In genomic region chr2:10722252-10722825, GRCh38 we compare ENCODE assay signal across 10 cellular contexts. TPM values are rescaled to one million over a fixed set of nuclear protein-coding genes. Genes with fewer than 3 reads are reported as not detected.
A peak's percentile ranks its signal among the peaks of the same experiment; 100 is the strongest.
DNase-seq lines count a peak whose midpoint lies in the region; ATAC-seq and TF ChIP-seq lines count a peak whose summit lies in the region.
"Had no signal": no experiment of that assay in that cellular context is flagged by ENCODE, and none has a peak within 500 bp of the region (broad histone marks: within the 10 kb centered on the region; RNA-seq: fewer than 3 reads in every experiment).

No MANE protein-coding gene starts in this region.

- TF ChIP-seq CTCF in left ventricle myocardium inferior (IDR thresholded peaks at IDR 0.05; ENCODE audit: borderline replicate concordance) (no peak), colonic mucosa (IDR thresholded peaks at IDR 0.05) (no peak), nephron (IDR thresholded peaks at IDR 0.05; ENCODE audit: unreplicated experiment in 3 of 3) (no peak)

- no peak for ATAC-seq in Right ventricle myocardium superior (ENCODE audit: poor library complexity)
- no peak for ATAC-seq in HG03521 (IDR thresholded peaks at IDR 0.05; ENCODE audit: unreplicated experiment)
- no peak for ATAC-seq in HG03025 (IDR thresholded peaks at IDR 0.05; ENCODE audit: low FRiP score, unreplicated experiment)
- no peak for ATAC-seq in HG03139 (IDR thresholded peaks at IDR 0.05; ENCODE audit: unreplicated experiment)

- no peaks in the 10 kb centered on the region for H3K9me3 ChIP-seq in left ventricle myocardium inferior (replicated peaks)
- H3K9me3 ChIP-seq in colonic mucosa = no peaks in the 10 kb centered on the region

- H3K27ac Mint-ChIP-seq in nephron = no peak overlapping the region

- no peak overlapping the region for H3K9ac ChIP-seq in colonic mucosa (ENCODE audit: low read depth in 2 of 2, low read length in 2 of 2)

- peaks cover 87% of the 10 kb centered on the region for H3K27me3 ChIP-seq in left ventricle myocardium inferior (ENCODE audit: low read depth)
- peaks cover 32% of the 10 kb centered on the region for H3K27me3 ChIP-seq in colonic mucosa

- no peak for DNase-seq in left ventricle myocardium inferior
- DNase-seq in Right ventricle myocardium superior = no peak
- no peak for DNase-seq in colonic mucosa
- DNase-seq in activated CD4-positive, alpha-beta T cell treated with anti-CD3 and anti-CD28 coated beads for 48 hours = no peak
- DNase-seq: activated naive CD4-positive, alpha-beta T cell treated with anti-CD3 and anti-CD28 coated beads, Interleukin-2, amount 50 U/mL, for 16 hours had no signal

- H3K36me3 Mint-ChIP-seq in nephron (ENCODE audit: low read depth) = no peaks in the 10 kb centered on the region

- H3K9me3 Mint-ChIP-seq in nephron = no peaks in the 10 kb centered on the region

- H3K27ac ChIP-seq in left ventricle myocardium inferior (replicated peaks) = no peak overlapping the region
- no peak overlapping the region for H3K27ac ChIP-seq in colonic mucosa

- intact Hi-C loops in left ventricle myocardium inferior (cut with micrococcal nuclease) = no loop called here
- intact Hi-C loops in Right ventricle myocardium superior (cut with DNase I) = no loop called here
- intact Hi-C loops in colonic mucosa (cut with DNase I) = no loop called here

- H3K4me1 Mint-ChIP-seq in nephron = no peaks in the 10 kb centered on the region

- peaks cover 92% of the 10 kb centered on the region for H3K27me3 Mint-ChIP-seq in nephron (ENCODE audit: low read depth)

- no peaks in the 10 kb centered on the region for H3K36me3 ChIP-seq in left ventricle myocardium inferior
- H3K36me3 ChIP-seq in colonic mucosa = no peaks in the 10 kb centered on the region

- H3K4me1 ChIP-seq in left ventricle myocardium inferior (peaks cover 15% of the 10 kb centered on the region), colonic mucosa (no peaks in the 10 kb centered on the region)

- peak overlapping the region; percentile 61 to 70 (median 69) for H3K4me3 Mint-ChIP-seq in nephron

- peak overlapping the region; percentile 64 for H3K4me3 ChIP-seq in left ventricle myocardium inferior
- peak overlapping the region; percentile 54 for H3K4me3 ChIP-seq in colonic mucosa

RNA-seq across cellular contexts. Expression of gene ATP6V1C2, which starts 0.9 kb away (rescaled TPM):
- 0.69 TPM for total RNA-seq in left ventricle myocardium inferior
- 1.6 TPM for total RNA-seq in Right ventricle myocardium superior
- 1 to 10 TPM; 1.4 to 1.7 TPM for total RNA-seq in colonic mucosa
- total RNA-seq: T-helper 1 cell treated with Interleukin-12 subunit alpha and Interleukin-12 subunit beta and Interleukin-4 antibody, amounts not matched to agents 30 ng/mL and 1 ng/mL, for 36 hours had no signal

RNA-seq across cellular contexts. Expression of gene NOL10, which starts 32.6 kb away (rescaled TPM):
- total RNA-seq in left ventricle myocardium inferior (17.2 TPM), Right ventricle myocardium superior (17.9 TPM), colonic mucosa (10 to 100 TPM; 19.4 to 26.8 TPM)
